Comparison of ENCODE assay signal across 25 cellular contexts in genomic region chr1:233723387-233723786, GRCh38.
"Had no signal": no experiment of that assay in that cellular context is flagged by ENCODE, and none has a peak within 500 bp of the region (broad histone marks: within the 10 kb centered on the region; RNA-seq: fewer than 3 reads in every experiment).

No MANE protein-coding gene starts in this region.

- H3K36me3 ChIP-seq: lower lobe of right lung, pancreas, prostate gland, right lobe of liver, stomach, thyroid gland, transverse colon, upper lobe of left lung, vagina had no signal

- H3K4me1 ChIP-seq: lower lobe of right lung, pancreas, prostate gland, testis, thyroid gland, transverse colon, upper lobe of left lung, vagina had no signal

- H3K27ac ChIP-seq: lower lobe of right lung, pancreas, prostate gland, stomach, testis, thyroid gland, transverse colon, upper lobe of left lung, vagina had no signal

- FAIRE-seq: islet of Langerhans, kidney, pancreas had no signal

- H3K9me3 ChIP-seq: lower lobe of right lung, pancreas, prostate gland, right lobe of liver, stomach, testis, thyroid gland, transverse colon, upper lobe of left lung, vagina had no signal

- H3K4me3 ChIP-seq: lower lobe of right lung, pancreas, prostate gland, right lobe of liver, smooth muscle cell, stomach, testis, thyroid gland, transverse colon, upper lobe of left lung, vagina had no signal

- ATAC-seq: lower lobe of right lung; naive thymus-derived CD8-positive, alpha-beta T cell; pancreas; right lobe of liver; stimulated activated naive B cell treated with anti-CD40 and anti-IgM and Interleukin-4, amounts not matched to agents 10 μg/mL and 1 μg/mL and 100 μg/mL, for 72 hours; stimulated activated naive CD8-positive, alpha-beta T cell treated with anti-CD3 and anti-CD28 coated beads, Interleukin-15, Interleukin-2, amounts not matched to agents 100 U/mL and 50 U/mL, for 24 hours had no signal

- DNase-seq: hypothalamus; immature natural killer cell; kidney; lower lobe of right lung; mammary epithelial cell; mesenchymal stem cell; naive thymus-derived CD8-positive, alpha-beta T cell; nucleus accumbens; pancreas; posterior cingulate gyrus; retina; right lobe of liver; stimulated activated CD4-positive, alpha-beta T cell treated with anti-CD3 and anti-CD28 coated beads, Interleukin-2, amount 100 ng/mL, for 24 hours; stimulated activated CD4-positive, alpha-beta T cell treated with anti-CD3 and anti-CD28 coated beads, Interleukin-4, amount 100 ng/mL, for 1 hour; stimulated activated naive B cell treated with anti-CD40 and anti-IgM and Interleukin-4, amounts not matched to agents 10 μg/mL and 1 μg/mL and 100 μg/mL, for 72 hours; stimulated activated naive CD8-positive, alpha-beta T cell treated with anti-CD3 and anti-CD28 coated beads, Interleukin-15, Interleukin-2, amounts not matched to agents 100 U/mL and 50 U/mL, for 24 hours; stomach; testis; thyroid gland; transverse colon; upper lobe of left lung had no signal

- H3K27me3 ChIP-seq: pancreas, right lobe of liver, stomach, testis, thyroid gland, transverse colon, upper lobe of left lung, vagina had no signal
